In the genomic region with DNA sequence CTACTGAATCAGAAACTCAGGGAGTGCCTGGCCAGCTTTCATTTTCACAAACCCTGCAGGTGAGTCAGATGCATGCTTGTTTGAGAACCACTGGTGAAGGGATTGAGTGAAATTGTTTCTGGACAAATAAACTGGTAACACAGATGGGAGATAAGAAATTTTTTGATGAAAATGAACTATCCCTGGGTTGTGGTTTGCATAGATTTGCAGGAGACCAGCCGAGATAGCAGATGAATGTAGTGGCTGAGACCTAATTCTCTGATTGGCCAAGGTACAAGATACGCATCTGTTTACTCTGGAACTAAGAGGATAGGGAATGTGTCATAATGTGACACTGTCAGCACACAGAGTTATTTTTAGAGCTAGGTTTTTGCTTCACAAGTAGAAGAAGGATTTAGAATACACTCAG, we compare ENCODE assay signal across 9 cellular contexts.
DNase-seq lines count a peak whose midpoint lies in the region; TF ChIP-seq lines count a peak whose summit lies in the region.
"Had no signal": no experiment of that assay in that cellular context is flagged by ENCODE, and none has a peak within 500 bp of the region (broad histone marks: within the 10 kb centered on the region; RNA-seq: fewer than 3 reads in every experiment).

No MANE protein-coding gene starts in this region.

- H3K4me1 ChIP-seq in mammary epithelial cell (ENCODE audit: insufficient read depth, low read length) (no peaks in the 10 kb centered on the region), trophoblast cell (ENCODE audit: control insufficient read depth in 1 of 2, insufficient read depth in 2 of 2, low read length in 2 of 2) (peaks cover 2% of the 10 kb centered on the region in 2 experiments)

- H2BK5ac ChIP-seq in trophoblast cell (ENCODE audit: low read depth, low read length, poor library complexity), result no peak overlapping the region

- intact Hi-C loops in mammary epithelial cell (cut with micrococcal nuclease), result no loop called here

- no peak overlapping the region for H2AK5ac ChIP-seq in trophoblast cell (ENCODE audit: low read length)

- no peaks in the 10 kb centered on the region for H3K9me3 ChIP-seq in mammary epithelial cell (replicated peaks; ENCODE audit: insufficient read depth, low read length)
- H3K9me3 ChIP-seq in trophoblast cell (ENCODE audit: insufficient read depth, low read depth, low read length), result peaks cover 1% of the 10 kb centered on the region

- H3K27ac ChIP-seq in mammary epithelial cell (ENCODE audit: insufficient read depth, low read depth, low read length), result no peak overlapping the region
- no peak overlapping the region for H3K27ac ChIP-seq in trophoblast cell (ENCODE audit: low read depth, low read length)
- H3K27ac ChIP-seq in coronary artery, result no peak overlapping the region

- no peak overlapping the region for H4K8ac ChIP-seq in trophoblast cell (ENCODE audit: low read depth, low read length)

- peak; percentile 72 for DNase-seq in NCI-H2029 (lab: John Stamatoyannopoulos, UW)
- DNase-seq in NCI-H2029 treated with DMSO at 0.1 percent for 48 hours (lab: John Stamatoyannopoulos, UW), result no peak
- peak; percentile 90 for DNase-seq in NCI-H1417 treated with DMSO at 0.1 percent for 48 hours (lab: John Stamatoyannopoulos, UW)
- DNase-seq in mammary epithelial cell, result peak; percentile 66
- peak; percentile 81 to 92 for DNase-seq in trophoblast cell
- DNase-seq in iPS-NIHi7 (ENCODE audit: extremely low spot score), result no peak
- DNase-seq in hippocampal formation (lab: John Stamatoyannopoulos, UW), result no peak
- no peak for DNase-seq in coronary artery (ENCODE audit: low spot score)
- DNase-seq: stimulated activated CD4-positive, alpha-beta T cell treated with anti-CD3 and anti-CD28 coated beads, Interleukin-4, amount 100 ng/mL, for 4 hours had no signal

- dilution Hi-C loops in mammary epithelial cell (cut with HindIII; ENCODE audit: low sequenced_read_pairs), result no loop called here

- no peak overlapping the region for H3K14ac ChIP-seq in trophoblast cell (ENCODE audit: low read length)

- H3K4me2 ChIP-seq in mammary epithelial cell (ENCODE audit: insufficient read depth, low read depth, low read length), result no peak overlapping the region
- H3K4me2 ChIP-seq in trophoblast cell (ENCODE audit: low read length), result no peak overlapping the region

- no peak overlapping the region for H3K23ac ChIP-seq in trophoblast cell (ENCODE audit: low read length)

- H2BK120ac ChIP-seq in trophoblast cell (ENCODE audit: insufficient read depth, low read length, poor library complexity), result no peak overlapping the region

- H2AFZ ChIP-seq in mammary epithelial cell (ENCODE audit: low read depth, low read length) (no peak overlapping the region), trophoblast cell (ENCODE audit: insufficient read depth, low read length, poor library complexity) (no peak overlapping the region)

- no peak overlapping the region for H3K9ac ChIP-seq in mammary epithelial cell (ENCODE audit: insufficient read depth, low read length)
- no peak overlapping the region for H3K9ac ChIP-seq in trophoblast cell (ENCODE audit: low read length)

- in situ Hi-C loops in mammary epithelial cell (cut with MboI; ENCODE audit: low sequenced_read_pairs in 2 of 2), result no loop called here

- H4K20me1 ChIP-seq in mammary epithelial cell (ENCODE audit: insufficient read depth, low read length), result no peaks in the 10 kb centered on the region

- H3K4ac ChIP-seq in trophoblast cell (ENCODE audit: low read depth, low read length), result no peak overlapping the region

- BruUV-seq in mammary epithelial cell (replicated peaks; lab: Mats Ljungman, UMichigan), result no TSS peak

- no peak overlapping the region for H3K18ac ChIP-seq in trophoblast cell (ENCODE audit: low read length)

- H4K12ac ChIP-seq in trophoblast cell (ENCODE audit: low read depth, low read length), result no peak overlapping the region

- H3K4me3 ChIP-seq in mammary epithelial cell (replicated peaks in 1 of 3; ENCODE audit: insufficient read depth in 1 of 3, low read depth in 2 of 3, low read length in 3 of 3), result no peak overlapping the region
- H3K4me3 ChIP-seq in trophoblast cell (ENCODE audit: low read depth, low read length), result no peak overlapping the region
- no peak overlapping the region for H3K4me3 ChIP-seq in coronary artery

- TF ChIP-seq CTCF in mammary epithelial cell (conservative IDR thresholded peaks at IDR 0.05 in 1 of 2, IDR thresholded peaks at IDR 0.05 in 1 of 2; ENCODE audit: extremely low read depth in 1 of 2, insufficient read depth in 1 of 2, low read depth in 1 of 2, low read length in 2 of 2) (no peak), coronary artery (IDR thresholded peaks at IDR 0.05) (no peak)

- 67% methylated on average over 2 of the region's 2 CpGs for WGBS in mammary epithelial cell (ENCODE audit: low coverage, missing lambda C conversion rate)
- no CpG with 5 or more reads among the region's 2 CpGs for WGBS in trophoblast cell (ENCODE audit: extremely low coverage, insufficient coverage, insufficient read length)

- H3K79me1 ChIP-seq in trophoblast cell (ENCODE audit: low read length), result no peaks in the 10 kb centered on the region

- no peak overlapping the region for H2BK12ac ChIP-seq in trophoblast cell (ENCODE audit: low read length)

- H3K27me3 ChIP-seq in mammary epithelial cell (ENCODE audit: insufficient read depth, low read length), result no peaks in the 10 kb centered on the region
- no peaks in the 10 kb centered on the region for H3K27me3 ChIP-seq in trophoblast cell (ENCODE audit: insufficient read depth, low read length)

- no peaks in the 10 kb centered on the region for H3K36me3 ChIP-seq in mammary epithelial cell (ENCODE audit: insufficient read depth, low read length)
- H3K36me3 ChIP-seq in trophoblast cell (ENCODE audit: control insufficient read depth in 1 of 2, insufficient read depth in 2 of 2, low read length in 2 of 2), result no peaks in the 10 kb centered on the region

- no peaks in the 10 kb centered on the region for H3K79me2 ChIP-seq in mammary epithelial cell (ENCODE audit: insufficient read depth, low read length)
- no peaks in the 10 kb centered on the region for H3K79me2 ChIP-seq in trophoblast cell (ENCODE audit: control insufficient read depth, insufficient read depth, low read length, poor library complexity)

- CTCF ChIA-PET in mammary epithelial cell (lab: Charles Lee; ENCODE audit: low non-redundant PET), result no interaction called here

- H4K91ac ChIP-seq in trophoblast cell (ENCODE audit: low read depth, low read length), result no peak overlapping the region

Comparison
In these comparisons a context has a peak if more than half of its experiments do, and no peak if none do; other contexts are left out.
1. DNase-seq: peak in NCI-H2029 (single experiment), NCI-H1417 treated with DMSO at 0.1 percent for 48 hours (single experiment), mammary epithelial cell (single experiment) and trophoblast cell (2 of 2); none in NCI-H2029 treated with DMSO at 0.1 percent for 48 hours (single experiment), iPS-NIHi7 (single experiment), hippocampal formation (0 of 2) and coronary artery (single experiment).